ENCODE assay signal across 21 cellular contexts in the genomic region with DNA sequence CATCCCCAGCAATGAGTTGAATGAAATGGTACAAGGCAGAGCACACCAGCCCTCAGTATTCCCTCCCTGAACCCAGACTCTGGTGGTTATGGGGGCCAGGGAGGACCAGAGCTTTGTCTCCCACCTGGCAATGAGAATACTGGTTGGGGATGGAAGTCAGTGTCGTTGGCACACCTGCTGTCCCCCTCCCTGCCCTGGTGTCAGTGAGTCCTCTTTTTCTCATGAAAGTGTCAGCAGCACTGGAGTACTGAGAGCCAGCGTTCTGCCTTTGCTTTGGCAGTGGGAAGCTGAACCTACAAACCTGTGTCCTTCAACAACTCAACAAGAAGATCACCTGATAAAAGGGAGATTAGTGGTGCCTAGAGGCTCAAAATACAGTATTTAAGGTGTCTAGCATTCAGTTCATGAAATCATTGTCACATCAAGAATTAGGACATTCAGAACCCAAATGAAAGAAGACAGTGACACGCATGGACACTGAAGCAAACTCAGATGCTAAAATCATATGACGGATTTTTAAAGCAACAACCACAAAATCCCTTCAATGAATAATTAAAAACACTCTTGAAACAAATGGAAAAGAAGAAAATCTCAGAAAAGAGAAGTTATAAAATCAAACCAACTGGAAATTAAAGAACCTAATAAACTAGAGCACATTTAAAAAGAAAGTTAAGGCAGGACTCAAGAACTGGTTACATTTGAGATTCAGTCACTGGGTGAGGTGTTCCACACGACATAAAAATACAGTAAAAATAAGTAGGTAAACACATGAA.
A peak's percentile ranks its signal among the peaks of the same experiment; 100 is the strongest.
DNase-seq lines count a peak whose midpoint lies in the region; ATAC-seq, FAIRE-seq and TF ChIP-seq lines count a peak whose summit lies in the region.
"Had no signal": no experiment of that assay in that cellular context is flagged by ENCODE, and none has a peak within 500 bp of the region (broad histone marks: within the 10 kb centered on the region; RNA-seq: fewer than 3 reads in every experiment).

No MANE protein-coding gene starts in this region.

- H3K4me1 ChIP-seq in BLaER1: peaks cover 93% of the 10 kb centered on the region
- H3K4me1 ChIP-seq in MM.1S (ENCODE audit: low read length): peaks cover 52% of the 10 kb centered on the region
- peaks cover 0 to 3% (median 0%) of the 10 kb centered on the region in 4 donors for H3K4me1 ChIP-seq in esophagus muscularis mucosa
- H3K4me1 ChIP-seq in mesendoderm (ENCODE audit: control insufficient read depth, low read depth, low read length): no peaks in the 10 kb centered on the region
- H3K4me1 ChIP-seq: HAP-1 had no signal

- peak overlapping the region in 4 of 10 donors; percentile 8 to 55 (median 33) for H3K4me3 Mint-ChIP-seq in naive thymus-derived CD8-positive, alpha-beta T cell
- H3K4me3 Mint-ChIP-seq: CD14-positive monocyte had no signal

- no peaks in the 10 kb centered on the region for H3K79me1 ChIP-seq in mesendoderm (ENCODE audit: low read length)

- peaks cover 10 to 78% (median 18%) of the 10 kb centered on the region in 4 donors for H3K4me1 Mint-ChIP-seq in naive thymus-derived CD8-positive, alpha-beta T cell

- H3K56ac ChIP-seq in mesendoderm (ENCODE audit: low read length): no peak overlapping the region

- DNase-seq in GM19239 (ENCODE audit: insufficient read length, low spot score): no peak
- peak; percentile 18 for DNase-seq in MM.1S
- peak; percentile 60 for DNase-seq in esophagus muscularis mucosa (ENCODE audit: extremely low spot score)
- DNase-seq in naive thymus-derived CD8-positive, alpha-beta T cell: no peak
- DNase-seq in GM20000 (ENCODE audit: low spot score): no peak
- no peak for DNase-seq in mesendoderm
- no peak for DNase-seq in activated CD8-positive, alpha-beta memory T cell treated with anti-CD3 and anti-CD28 coated beads, Interleukin-2, amount 50 U/mL, for 4 hours
- DNase-seq: activated CD8-positive, alpha-beta memory T cell treated with anti-CD3 and anti-CD28 coated beads for 24 hours; activated T-cell treated with anti-CD3 and anti-CD28 coated beads, Interleukin-2, amount 50 U/mL, for 48 hours; effector CD4-positive, alpha-beta T cell; gastrocnemius medialis; kidney; lower lobe of right lung; MG63; occipital lobe; right cardiac atrium; stimulated activated CD4-positive, alpha-beta T cell treated with anti-CD3 and anti-CD28 coated beads, Interleukin-15, amount 100 ng/mL, for 24 hours had no signal

- no peaks in the 10 kb centered on the region for H3K9me2 ChIP-seq in MM.1S (replicated peaks; ENCODE audit: insufficient read depth, low read length)

- H3K9me3 ChIP-seq in BLaER1 (no peaks in the 10 kb centered on the region), MM.1S (replicated peaks; ENCODE audit: insufficient read depth, low read length) (no peaks in the 10 kb centered on the region), esophagus muscularis mucosa (no peaks in the 10 kb centered on the region)
- H3K9me3 ChIP-seq: gastrocnemius medialis, HAP-1, lower lobe of right lung, MG63 had no signal

- intact Hi-C loops in esophagus muscularis mucosa (cut with DNase I): no loop called here

- POLR2A ChIA-PET in naive thymus-derived CD8-positive, alpha-beta T cell (lab: Charles Lee): no interaction called here

- H4K5ac ChIP-seq in mesendoderm (ENCODE audit: low read length): no peak overlapping the region

- H2AK5ac ChIP-seq in mesendoderm (ENCODE audit: low read length): no peak overlapping the region

- no peak for ATAC-seq in naive thymus-derived CD8-positive, alpha-beta T cell
- ATAC-seq: gastrocnemius medialis had no signal

- peaks cover 24% of the 10 kb centered on the region for H3F3A ChIP-seq in MM.1S (ENCODE audit: insufficient read depth, low read length)

- H2BK5ac ChIP-seq in mesendoderm (ENCODE audit: low read length): no peak overlapping the region

- no peaks in the 10 kb centered on the region for H4K20me1 ChIP-seq in BLaER1
- H4K20me1 ChIP-seq in MM.1S (ENCODE audit: insufficient read depth, low read length): no peaks in the 10 kb centered on the region

- WGBS in esophagus muscularis mucosa: 38% methylated on average over 5 of the region's 5 CpGs
- no CpG with 5 or more reads among the region's 5 CpGs for WGBS in mesendoderm (ENCODE audit: extremely low coverage, insufficient coverage, low lambda C conversion rate)

- H3K4me3 ChIP-seq in BLaER1 (peak overlapping the region; percentile 63), MM.1S (ENCODE audit: low read length) (peak overlapping the region; percentile 58), esophagus muscularis mucosa (no peak overlapping the region), mesendoderm (ENCODE audit: low read length) (no peak overlapping the region)
- H3K4me3 ChIP-seq: gastrocnemius medialis, HAP-1, lower lobe of right lung, MG63 had no signal

- no peak overlapping the region for H2BK120ac ChIP-seq in mesendoderm (ENCODE audit: low read depth, low read length)

- H3K36me3 ChIP-seq in BLaER1 (no peaks in the 10 kb centered on the region), MM.1S (replicated peaks; ENCODE audit: insufficient read depth, low read length) (no peaks in the 10 kb centered on the region), esophagus muscularis mucosa (no peaks in the 10 kb centered on the region), mesendoderm (ENCODE audit: control insufficient read depth, insufficient read depth, low read length) (no peaks in the 10 kb centered on the region)
- H3K36me3 ChIP-seq: gastrocnemius medialis, HAP-1, lower lobe of right lung, MG63 had no signal

- H3K4me2 ChIP-seq in BLaER1 (peak overlapping the region; percentile 94), MM.1S (ENCODE audit: low read depth, low read length) (peak overlapping the region; percentile 81), mesendoderm (ENCODE audit: low read length) (no peak overlapping the region)

- no peak overlapping the region for H3K18ac ChIP-seq in mesendoderm (ENCODE audit: low read length)

- peak overlapping the region in 5 of 10 donors; percentile 4 to 84 (median 57) for H3K27ac Mint-ChIP-seq in naive thymus-derived CD8-positive, alpha-beta T cell
- H3K27ac Mint-ChIP-seq: activated naive CD8-positive, alpha-beta T cell had no signal

- H3K9me3 Mint-ChIP-seq in naive thymus-derived CD8-positive, alpha-beta T cell: peaks cover 0 to 2% (median 0%) of the 10 kb centered on the region in 9 donors

- H3K27me3 ChIP-seq in BLaER1 (no peaks in the 10 kb centered on the region), MM.1S (replicated peaks; ENCODE audit: insufficient read depth, low read length) (no peaks in the 10 kb centered on the region), esophagus muscularis mucosa (peaks cover 0 to 53% (median 0%) of the 10 kb centered on the region in 4 donors), mesendoderm (ENCODE audit: insufficient read depth, low read length, poor library complexity) (peaks cover 10% of the 10 kb centered on the region)
- H3K27me3 ChIP-seq: MG63 had no signal

- H3K27ac ChIP-seq in BLaER1 (peak overlapping the region; percentile 95), MM.1S (ENCODE audit: low read length) (peak overlapping the region; percentile 96), esophagus muscularis mucosa (replicated peaks in 1 of 4) (no peak overlapping the region), mesendoderm (ENCODE audit: low read depth, low read length) (no peak overlapping the region)
- H3K27ac ChIP-seq: gastrocnemius medialis, lower lobe of right lung had no signal

- H3K4ac ChIP-seq in mesendoderm (ENCODE audit: low read depth, low read length): no peak overlapping the region

- TF ChIP-seq CTCF in MM.1S (IDR thresholded peaks at IDR 0.05; ENCODE audit: low read length) (no peak), esophagus muscularis mucosa (IDR thresholded peaks at IDR 0.05) (no peak), GM20000 (IDR thresholded peaks at IDR 0.05; ENCODE audit: extremely low read depth, missing control alignments) (no peak)

- H3K9ac ChIP-seq in BLaER1 (peak overlapping the region; percentile 82), MM.1S (ENCODE audit: low read length) (peak overlapping the region; percentile 73), mesendoderm (ENCODE audit: low read length) (no peak overlapping the region)

- FAIRE-seq in GM19239 (lab: Jason Lieb, UNC): peak; percentile 76
- FAIRE-seq: kidney had no signal

- no peak overlapping the region for H2BK15ac ChIP-seq in mesendoderm (replicated peaks; ENCODE audit: low read depth)

- H3K36me3 Mint-ChIP-seq in naive thymus-derived CD8-positive, alpha-beta T cell: no peaks in the 10 kb centered on the region
- H3K36me3 Mint-ChIP-seq: activated naive CD8-positive, alpha-beta T cell; CD14-positive monocyte had no signal

- no peaks in the 10 kb centered on the region for H3K79me2 ChIP-seq in MM.1S (ENCODE audit: low read length)
- no peaks in the 10 kb centered on the region for H3K79me2 ChIP-seq in mesendoderm (ENCODE audit: control insufficient read depth, insufficient read depth, low read length)

- no peak for TF ChIP-seq EP300 in esophagus muscularis mucosa (IDR thresholded peaks at IDR 0.05)

- H2AFZ ChIP-seq in MM.1S (ENCODE audit: low read length): peak overlapping the region; percentile 38

- H3K23ac ChIP-seq in mesendoderm (ENCODE audit: low read length): no peak overlapping the region

- H4K8ac ChIP-seq in mesendoderm (ENCODE audit: low read depth, low read length): no peak overlapping the region

- TF ChIP-seq POLR2A in esophagus muscularis mucosa (IDR thresholded peaks at IDR 0.05; ENCODE audit: low read depth): no peak

- H3K27me3 Mint-ChIP-seq in naive thymus-derived CD8-positive, alpha-beta T cell: peaks cover 0 to 14% (median 4%) of the 10 kb centered on the region in 5 donors

Comparison
In these comparisons a context has a peak if more than half of its experiments do, and no peak if none do; other contexts are left out.
1. H3K27ac ChIP-seq: peak in BLaER1 (single experiment) and MM.1S (single experiment); none in esophagus muscularis mucosa (0 of 4) and mesendoderm (single experiment).
2. H3K4me3 ChIP-seq: peak in BLaER1 (single experiment) and MM.1S (single experiment); none in esophagus muscularis mucosa (0 of 4) and mesendoderm (single experiment).
3. DNase-seq: peak in MM.1S (single experiment) and esophagus muscularis mucosa (single experiment); none in GM19239 (single experiment), naive thymus-derived CD8-positive, alpha-beta T cell (0 of 10), GM20000 (single experiment), mesendoderm (single experiment) and activated CD8-positive, alpha-beta memory T cell treated with anti-CD3 and anti-CD28 coated beads, Interleukin-2, amount 50 U/mL, for 4 hours (single experiment).